In the genomic region with DNA sequence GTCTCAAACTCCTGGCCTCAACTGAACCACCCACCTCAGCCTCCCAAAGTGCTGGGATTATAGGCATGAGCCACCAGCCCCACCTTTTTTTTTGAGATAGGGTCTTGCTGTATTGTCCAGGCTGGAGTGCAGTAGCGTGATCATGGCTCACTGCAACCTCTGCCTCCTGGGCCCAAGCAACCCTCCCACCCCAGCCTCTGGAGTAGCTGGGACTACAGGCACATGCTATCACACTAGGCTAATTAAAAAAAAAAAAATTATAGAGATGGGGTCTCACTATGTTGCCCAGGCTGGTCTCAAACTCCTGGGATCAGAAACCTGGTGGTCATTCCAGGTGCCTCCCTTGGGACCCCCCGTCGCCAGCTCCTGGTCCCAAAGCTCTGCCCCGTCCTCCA, we compare ENCODE assay signal across 1 cellular context.
TF ChIP-seq lines count a peak whose summit lies in the region.

No MANE protein-coding gene starts in this region.

TF ChIP-seq in WTC11, 78 proteins besides CTCF, POLR2A, EP300 and RAD21 (continued from another document):
- TF ChIP-seq SMAD4 (CRISPR knock-in tag; IDR thresholded peaks at IDR 0.05) (no peak), ZNF232 (CRISPR knock-in tag; IDR thresholded peaks at IDR 0.05) (no peak), NFYB (CRISPR knock-in tag; conservative IDR thresholded peaks at IDR 0.05; ENCODE audit: low read depth) (no peak), MXD4 (CRISPR knock-in tag; IDR thresholded peaks at IDR 0.05; ENCODE audit: borderline replicate concordance) (no peak)
TF ChIP-seq in WTC11: peak in this region for 2.
